Comparison of ENCODE assay signal across 8 cellular contexts in the genomic region with DNA sequence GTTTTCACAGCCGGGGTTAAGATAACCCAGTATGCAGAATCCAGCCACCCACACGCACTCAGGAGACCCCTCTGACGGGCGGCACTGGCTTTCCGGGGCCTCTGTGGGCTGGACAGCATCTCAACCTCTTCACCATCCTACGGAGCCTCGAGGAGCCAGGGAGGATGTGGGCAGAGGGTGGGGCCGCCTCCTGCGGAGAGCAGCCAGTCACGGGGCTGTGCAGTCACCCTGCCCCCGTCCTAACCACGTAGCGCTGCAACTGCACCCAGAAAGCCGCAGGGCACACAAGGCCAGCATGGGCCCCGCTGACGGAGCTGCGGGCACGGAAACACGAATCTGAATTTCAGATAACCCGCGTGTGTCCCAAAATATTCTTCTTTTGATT.
DNase-seq lines count a peak whose midpoint lies in the region; ATAC-seq and TF ChIP-seq lines count a peak whose summit lies in the region.

No MANE protein-coding gene starts in this region.

- peak overlapping the region; percentile 12 for H3K4me3 ChIP-seq in brain microvascular endothelial cell (ENCODE audit: low read depth, low read length)
- H3K4me3 ChIP-seq in thyroid gland (replicated peaks in 1 of 3) = no peak overlapping the region

- H3K27ac ChIP-seq in brain microvascular endothelial cell (peak overlapping the region; percentile 56), thyroid gland (no peak overlapping the region)

- H3K4me1 ChIP-seq in thyroid gland = no peaks in the 10 kb centered on the region

- ATAC-seq in GM19351 (IDR thresholded peaks at IDR 0.05; ENCODE audit: unreplicated experiment) (peak; percentile 96), HG03442 (IDR thresholded peaks at IDR 0.05; ENCODE audit: unreplicated experiment) (peak; percentile 89)
- ATAC-seq in natural killer cell treated with Interleukin-12 subunit alpha and Interleukin-12 subunit beta and Interleukin-15 and Interleukin-18, amount 100 ng/mL, for 72 hours = peak; percentile 97 to 98

- H3K36me3 Mint-ChIP-seq in natural killer cell treated with Interleukin-12 subunit alpha and Interleukin-12 subunit beta and Interleukin-15 and Interleukin-18, amount 100 ng/mL, for 72 hours = peaks cover 4% of the 10 kb centered on the region

- in situ Hi-C loops in brain microvascular endothelial cell (cut with HindIII; ENCODE audit: low pct_ligation_motif_present, low sequenced_read_pairs) = no loop called here

- H3K36me3 ChIP-seq in brain microvascular endothelial cell (replicated peaks) (no peaks in the 10 kb centered on the region), thyroid gland (no peaks in the 10 kb centered on the region)

- H3K9me3 ChIP-seq in thyroid gland = no peaks in the 10 kb centered on the region

- intact Hi-C loops in thyroid gland (cut with DNase I) = no loop called here

- H3K27me3 ChIP-seq in brain microvascular endothelial cell (replicated peaks) (no peaks in the 10 kb centered on the region), thyroid gland (no peaks in the 10 kb centered on the region)

- DNase-seq in 8988T = peak; percentile 95
- peak; percentile 82 for DNase-seq in UCSD-AML1 (lab: John Stamatoyannopoulos, UW; ENCODE audit: unreplicated experiment)
- peak; percentile 64 for DNase-seq in brain microvascular endothelial cell
- DNase-seq in natural killer cell treated with Interleukin-12 subunit alpha and Interleukin-12 subunit beta and Interleukin-15 and Interleukin-18, amount 100 ng/mL, for 72 hours (ENCODE audit: low spot score) = peak; percentile 93
- DNase-seq in thyroid gland = peak; percentile 33 to 37
- DNase-seq in COR-L47 (lab: John Stamatoyannopoulos, UW) = no peak

- TF ChIP-seq POLR2A in thyroid gland (IDR thresholded peaks at IDR 0.05) = no peak

- TF ChIP-seq CTCF in brain microvascular endothelial cell (IDR thresholded peaks at IDR 0.05; ENCODE audit: low read depth, low read length, missing control alignments) (no peak), thyroid gland (IDR thresholded peaks at IDR 0.05) (no peak)

- H3K27me3 Mint-ChIP-seq in natural killer cell treated with Interleukin-12 subunit alpha and Interleukin-12 subunit beta and Interleukin-15 and Interleukin-18, amount 100 ng/mL, for 72 hours = peaks cover 0 to 12% of the 10 kb centered on the region in 2 donors

- no peaks in the 10 kb centered on the region for H3K9me3 Mint-ChIP-seq in natural killer cell treated with Interleukin-12 subunit alpha and Interleukin-12 subunit beta and Interleukin-15 and Interleukin-18, amount 100 ng/mL, for 72 hours

- peak overlapping the region; percentile 76 for H3K4me3 Mint-ChIP-seq in natural killer cell treated with Interleukin-12 subunit alpha and Interleukin-12 subunit beta and Interleukin-15 and Interleukin-18, amount 100 ng/mL, for 72 hours

- H3K27ac Mint-ChIP-seq in natural killer cell treated with Interleukin-12 subunit alpha and Interleukin-12 subunit beta and Interleukin-15 and Interleukin-18, amount 100 ng/mL, for 72 hours = peak overlapping the region; percentile 67 to 76

- WGBS in thyroid gland, 2 donors = 66 to 67% methylated on average over 14 to 21 of the region's 21 CpGs

- H3K4me1 Mint-ChIP-seq in natural killer cell treated with Interleukin-12 subunit alpha and Interleukin-12 subunit beta and Interleukin-15 and Interleukin-18, amount 100 ng/mL, for 72 hours (ENCODE audit: low read depth in 2 of 2) = peaks cover 50 to 64% of the 10 kb centered on the region in 2 donors
